8 cellular contexts compared by ENCODE assay signal in the genomic region with DNA sequence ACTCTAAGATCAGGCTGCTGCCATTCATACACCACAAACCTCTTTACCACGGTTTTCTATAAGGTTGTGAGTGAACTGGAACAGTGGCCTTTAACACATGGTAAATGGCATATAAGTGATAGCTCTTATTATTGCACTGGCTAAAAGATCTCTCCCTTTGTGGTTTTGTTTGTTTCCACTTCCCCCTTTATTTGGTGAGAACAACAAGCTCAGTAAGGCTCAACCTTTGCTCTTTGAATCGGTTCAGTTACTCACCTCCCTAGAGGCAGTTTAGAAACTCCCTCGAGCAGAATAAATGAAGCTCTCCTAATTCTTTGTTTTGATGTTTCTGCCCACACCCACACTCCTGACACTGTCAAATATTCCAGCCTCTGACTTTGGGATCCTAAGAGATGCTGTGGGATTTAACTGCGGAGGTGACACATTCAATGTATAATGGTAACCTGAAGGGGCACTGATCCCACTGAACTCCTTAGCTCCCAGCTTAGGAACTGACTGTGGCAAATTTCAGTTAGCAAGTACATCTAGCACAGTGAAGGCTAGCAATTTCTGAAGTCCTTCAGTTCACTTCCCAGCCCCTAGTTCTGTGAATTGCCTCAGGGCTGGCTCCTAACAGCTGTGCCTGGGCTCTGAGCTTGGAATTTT. TPM values are rescaled to one million over a fixed set of nuclear protein-coding genes. Genes with fewer than 3 reads are reported as not detected.
DNase-seq lines count a peak whose midpoint lies in the region; ATAC-seq, FAIRE-seq and TF ChIP-seq lines count a peak whose summit lies in the region.

No MANE protein-coding gene starts in this region.

- no peaks in the 10 kb centered on the region for H3K4me1 ChIP-seq in right cardiac atrium (ENCODE audit: control insufficient read depth, insufficient read depth, low read length)

- FAIRE-seq in endometrium (lab: Jason Lieb, UNC): peak; percentile 15

- no peaks in the 10 kb centered on the region for H3K9me3 ChIP-seq in right cardiac atrium (ENCODE audit: control insufficient read depth, low read length)

- 62% methylated on average over 4 of the region's 4 CpGs for WGBS in right cardiac atrium

- ATAC-seq in GM21526 (IDR thresholded peaks at IDR 0.05; ENCODE audit: low FRiP score, unreplicated experiment) (peak; percentile 99), HG03571 (IDR thresholded peaks at IDR 0.05; ENCODE audit: unreplicated experiment) (peak; percentile 100), right cardiac atrium (no peak)

- H3K27me3 ChIP-seq in brain microvascular endothelial cell (replicated peaks): no peaks in the 10 kb centered on the region
- H3K27me3 ChIP-seq in right cardiac atrium (ENCODE audit: control insufficient read depth, insufficient read depth): no peaks in the 10 kb centered on the region

- peak; percentile 64 for DNase-seq in GM12864 (ENCODE audit: low read depth)
- DNase-seq in stimulated activated CD4-positive, alpha-beta T cell treated with anti-CD3 and anti-CD28 coated beads, Interleukin-4, amount 100 ng/mL, for 1 hour: no peak
- no peak for DNase-seq in UCSD-AML1 (lab: John Stamatoyannopoulos, UW; ENCODE audit: unreplicated experiment)
- DNase-seq in brain microvascular endothelial cell: no peak
- no peak for DNase-seq in right cardiac atrium

- H3K36me3 ChIP-seq in brain microvascular endothelial cell (replicated peaks): no peaks in the 10 kb centered on the region

- in situ Hi-C loops in brain microvascular endothelial cell (cut with HindIII; ENCODE audit: low pct_ligation_motif_present, low sequenced_read_pairs): no loop called here

- no peak overlapping the region for H3K4me3 ChIP-seq in GM12864 (ENCODE audit: low read depth, low read length)
- no peak overlapping the region for H3K4me3 ChIP-seq in brain microvascular endothelial cell (ENCODE audit: low read depth, low read length)
- H3K4me3 ChIP-seq in right cardiac atrium (ENCODE audit: low read length): no peak overlapping the region

- intact Hi-C loops in right cardiac atrium (cut with DNase I): no loop called here

- no peak overlapping the region for H3K27ac ChIP-seq in brain microvascular endothelial cell
- H3K27ac ChIP-seq in right cardiac atrium (ENCODE audit: low read length): no peak overlapping the region

- no peak for TF ChIP-seq CTCF in GM12864 (IDR thresholded peaks at IDR 0.05; ENCODE audit: low read depth, low read length, missing control alignments)
- TF ChIP-seq CTCF in brain microvascular endothelial cell (IDR thresholded peaks at IDR 0.05; ENCODE audit: low read depth, low read length, missing control alignments): no peak

RNA-seq across cellular contexts. Expression of gene RAD23B, which starts 22.5 kb away (rescaled TPM):
- 10 to 100 TPM; 85.4 to 95.0 (median 89.9) TPM for total RNA-seq in right cardiac atrium
- polyA plus RNA-seq in right cardiac atrium: 47.5 TPM

Comparison
In these comparisons a context has a peak if more than half of its experiments do, and no peak if none do; other contexts are left out.
1. ATAC-seq: peak in GM21526 (single experiment) and HG03571 (single experiment); none in right cardiac atrium (0 of 2).